In genomic region chr17:1511290-1511689, GRCh38 we compare ENCODE assay signal across 1 cellular context.
TF ChIP-seq lines count a peak whose summit lies in the region.

No MANE protein-coding gene starts in this region.

TF ChIP-seq in IMR-90, 13 proteins besides CTCF, POLR2A, EP300 and RAD21:
- TF ChIP-seq BHLHE40 (IDR thresholded peaks at IDR 0.05; ENCODE audit: low read depth, low read length) (no peak), NFE2L2 (IDR thresholded peaks at IDR 0.05; ENCODE audit: low read depth, low read length) (no peak), FOS (IDR thresholded peaks at IDR 0.05; ENCODE audit: low read depth, low read length) (no peak), MXI1 (IDR thresholded peaks at IDR 0.05; ENCODE audit: borderline replicate concordance, low read depth, low read length) (no peak), RCOR1 (IDR thresholded peaks at IDR 0.05; ENCODE audit: insufficient replicate concordance, low read length) (no peak), CEBPB (IDR thresholded peaks at IDR 0.05; ENCODE audit: low read depth, low read length) (no peak), MAFK (IDR thresholded peaks at IDR 0.05; ENCODE audit: low read depth, low read length) (no peak), SMC3 (IDR thresholded peaks at IDR 0.05; ENCODE audit: low read depth, low read length) (no peak), RFX5 (IDR thresholded peaks at IDR 0.05; ENCODE audit: low read depth, low read length) (no peak), ELK1 (IDR thresholded peaks at IDR 0.05; ENCODE audit: borderline replicate concordance, low read depth, low read length) (no peak), MAZ (IDR thresholded peaks at IDR 0.05; ENCODE audit: borderline replicate concordance, low read depth, low read length) (no peak), USF2 (IDR thresholded peaks at IDR 0.05; ENCODE audit: low read depth, low read length) (no peak), CHD1 (IDR thresholded peaks at IDR 0.05; ENCODE audit: low read depth, low read length) (no peak)
